Comparison of ENCODE assay signal across 8 cellular contexts in genomic region chr1:26034504-26035202, GRCh38. TPM values are rescaled to one million over a fixed set of nuclear protein-coding genes. Genes with fewer than 3 reads are reported as not detected.
A peak's percentile ranks its signal among the peaks of the same experiment; 100 is the strongest.
DNase-seq lines count a peak whose midpoint lies in the region; ATAC-seq and TF ChIP-seq lines count a peak whose summit lies in the region.

No MANE protein-coding gene starts in this region.

- H3K27me3 ChIP-seq in CD4-positive, alpha-beta memory T cell (ENCODE audit: insufficient read depth, low read length) = no peaks in the 10 kb centered on the region

- H3K4me1 ChIP-seq in CD4-positive, alpha-beta memory T cell (ENCODE audit: insufficient read depth, low read length) = peaks cover 15% of the 10 kb centered on the region

- H3K27ac ChIP-seq in CD4-positive, alpha-beta memory T cell (ENCODE audit: low read depth, low read length) = peak overlapping the region; percentile 77

- POLR2A ChIA-PET in CD4-positive, alpha-beta memory T cell (lab: Charles Lee; ENCODE audit: partially characterized antibody) = interaction anchor here (1.2 kb wide), 1 partner anchor 15 kb away, joined by 4 read pairs; no protein-coding TSS in a partner anchor

- no peak for ATAC-seq in HG03442 (IDR thresholded peaks at IDR 0.05; ENCODE audit: unreplicated experiment)
- no peak for ATAC-seq in HG02938 (IDR thresholded peaks at IDR 0.05; ENCODE audit: unreplicated experiment)
- ATAC-seq in GM21619 (IDR thresholded peaks at IDR 0.05; ENCODE audit: unreplicated experiment) = no peak

- peak overlapping the region in 6 of 7 donors; percentile 42 to 96 (median 68) for H3K27ac Mint-ChIP-seq in CD4-positive, alpha-beta memory T cell
- H3K27ac Mint-ChIP-seq in dendritic cell treated with granulocyte-macrophage colony-stimulating factor and Interleukin-4, amounts not matched to agents 40 ng/mL and 50 ng/mL, for 4 days = peak overlapping the region; percentile 81
- H3K27ac Mint-ChIP-seq in neural crest cell (ENCODE audit: unreplicated experiment) = no peak overlapping the region

- H3K4me3 ChIP-seq in CD4-positive, alpha-beta memory T cell (ENCODE audit: low read length in 2 of 2) = peak overlapping the region; percentile 48 to 84

- H3K27me3 Mint-ChIP-seq in CD4-positive, alpha-beta memory T cell = peaks cover 1 to 2% of the 10 kb centered on the region in 2 donors
- peaks cover 61% of the 10 kb centered on the region for H3K27me3 Mint-ChIP-seq in dendritic cell treated with granulocyte-macrophage colony-stimulating factor and Interleukin-4, amounts not matched to agents 40 ng/mL and 50 ng/mL, for 4 days
- peaks cover 2% of the 10 kb centered on the region for H3K27me3 Mint-ChIP-seq in neural crest cell (ENCODE audit: low read depth)

- CTCF ChIA-PET in CD4-positive, alpha-beta memory T cell (lab: Charles Lee; ENCODE audit: partially characterized antibody) = interaction anchor here (0.7 to 3.2 kb wide), 10 partner anchors 8 to 148 kb away, joined by 3 to 18 read pairs (median 4); partner anchors contain the start of gene ZNF593

- intact Hi-C loops in CD4-positive, alpha-beta memory T cell (cut with micrococcal nuclease) = loop anchor here (1.0 to 5.0 kb wide), 5 partner anchors 36 to 198 kb away; partner anchors contain the start of genes CEP85 and PAFAH2
- intact Hi-C loops in dendritic cell treated with granulocyte-macrophage colony-stimulating factor and Interleukin-4, amounts not matched to agents 40 ng/mL and 50 ng/mL, for 4 days (cut with micrococcal nuclease) = loop anchor here (5.0 kb wide), 1 partner anchor 128 kb away; no protein-coding TSS in a partner anchor

- no peaks in the 10 kb centered on the region for H3K9me3 ChIP-seq in CD4-positive, alpha-beta memory T cell (ENCODE audit: control insufficient read depth in 1 of 2, low read length in 2 of 2)

- no peaks in the 10 kb centered on the region for H3K36me3 ChIP-seq in CD4-positive, alpha-beta memory T cell (ENCODE audit: insufficient read depth, low read length)

- H3K36me3 Mint-ChIP-seq in CD4-positive, alpha-beta memory T cell = peaks cover 0 to 7% of the 10 kb centered on the region in 2 donors
- H3K36me3 Mint-ChIP-seq in dendritic cell treated with granulocyte-macrophage colony-stimulating factor and Interleukin-4, amounts not matched to agents 40 ng/mL and 50 ng/mL, for 4 days (ENCODE audit: low read depth) = peaks cover 7% of the 10 kb centered on the region
- H3K36me3 Mint-ChIP-seq in neural crest cell (ENCODE audit: low read depth) = no peaks in the 10 kb centered on the region

- H3K4me1 Mint-ChIP-seq in CD4-positive, alpha-beta memory T cell = peaks cover 2 to 21% (median 11%) of the 10 kb centered on the region in 4 donors
- H3K4me1 Mint-ChIP-seq in dendritic cell treated with granulocyte-macrophage colony-stimulating factor and Interleukin-4, amounts not matched to agents 40 ng/mL and 50 ng/mL, for 4 days (ENCODE audit: low read depth) = peaks cover 41% of the 10 kb centered on the region
- H3K4me1 Mint-ChIP-seq in neural crest cell = peaks cover 41% of the 10 kb centered on the region

- no peak for TF ChIP-seq CTCF in neural crest cell (conservative IDR thresholded peaks at IDR 0.05)

- H3K4me3 Mint-ChIP-seq in CD4-positive, alpha-beta memory T cell = peak overlapping the region; percentile 94 to 99 (median 95)
- peak overlapping the region; percentile 93 for H3K4me3 Mint-ChIP-seq in dendritic cell treated with granulocyte-macrophage colony-stimulating factor and Interleukin-4, amounts not matched to agents 40 ng/mL and 50 ng/mL, for 4 days
- peak overlapping the region; percentile 97 for H3K4me3 Mint-ChIP-seq in neural crest cell

- no peaks in the 10 kb centered on the region for H3K9me3 Mint-ChIP-seq in CD4-positive, alpha-beta memory T cell
- no peaks in the 10 kb centered on the region for H3K9me3 Mint-ChIP-seq in dendritic cell treated with granulocyte-macrophage colony-stimulating factor and Interleukin-4, amounts not matched to agents 40 ng/mL and 50 ng/mL, for 4 days
- H3K9me3 Mint-ChIP-seq in neural crest cell = no peaks in the 10 kb centered on the region

- no peak for DNase-seq in CD4-positive, alpha-beta memory T cell
- DNase-seq in NCI-H1105 treated with DMSO at 0.1 percent for 48 hours (lab: John Stamatoyannopoulos, UW) (peak; percentile 36), neural crest cell (ENCODE audit: low read depth, low spot score) (no peak), NCI-H146 (lab: John Stamatoyannopoulos, UW) (no peak)

RNA-seq across cellular contexts. Expression of gene SLC30A2, which starts 11.3 kb away (rescaled TPM):
- total RNA-seq in CD4-positive, alpha-beta memory T cell = not detected
- not detected for polyA plus RNA-seq in CD4-positive, alpha-beta memory T cell
- not detected in 2 replicates for total RNA-seq in neural crest cell

RNA-seq across cellular contexts. Expression of gene EXTL1, which starts 13.1 kb away (rescaled TPM):
- under 1 TPM; 0.12 to 0.19 TPM for total RNA-seq in CD4-positive, alpha-beta memory T cell
- not detected for polyA plus RNA-seq in CD4-positive, alpha-beta memory T cell
- total RNA-seq in neural crest cell = 7.6 and 8.1 TPM in 2 replicates

RNA-seq across cellular contexts. Expression of gene TRIM63, which starts 32.8 kb away (rescaled TPM):
- total RNA-seq in CD4-positive, alpha-beta memory T cell = not detected
- polyA plus RNA-seq in CD4-positive, alpha-beta memory T cell = not detected
- not detected in 2 replicates for total RNA-seq in neural crest cell

RNA-seq across cellular contexts. Expression of gene PAFAH2, which starts 36.8 kb away (rescaled TPM):
- total RNA-seq in CD4-positive, alpha-beta memory T cell = 10 to 100 TPM; 18.3 to 20.0 TPM
- 10 to 100 TPM; 10.1 to 12.3 TPM for polyA plus RNA-seq in CD4-positive, alpha-beta memory T cell
- total RNA-seq in neural crest cell = 10.6 and 10.7 TPM in 2 replicates
